ENCODE assay signal across 8 cellular contexts in genomic region chr5:123423278-123424149, GRCh38. TPM values are rescaled to one million over a fixed set of nuclear protein-coding genes. Genes with fewer than 3 reads are reported as not detected.
DNase-seq lines count a peak whose midpoint lies in the region; ATAC-seq lines count a peak whose summit lies in the region.

Gene CEP120 (minus strand): TSS chr5:123423403. CDS start chr5:123422998, 405 bp downstream.

- no peak within 1 kb of the TSS for H3K4me3 Mint-ChIP-seq in effector memory CD8-positive, alpha-beta T cell

- POLR2A ChIA-PET in activated CD8-positive, alpha-beta memory T cell treated with anti-CD3 and anti-CD28 coated beads for 36 hours (lab: Charles Lee) = interaction anchor here (0.5 to 3.5 kb wide), 9 partner anchors 15 to 126 kb away, joined by 3 to 49 read pairs (median 4); partner anchors contain the start of gene CSNK1G3

- peak; percentile 99 for ATAC-seq in GM19468 (IDR thresholded peaks at IDR 0.05; ENCODE audit: extremely low read depth, unreplicated experiment)
- ATAC-seq in effector memory CD8-positive, alpha-beta T cell (replicated peaks) = peak; percentile 92

- H3K36me3 Mint-ChIP-seq in effector memory CD8-positive, alpha-beta T cell (ENCODE audit: insufficient read depth) = peaks cover 1% of the 10 kb centered on the region

- peaks cover 18 to 19% of the 10 kb centered on the region in 2 donors for H3K4me1 Mint-ChIP-seq in effector memory CD8-positive, alpha-beta T cell (ENCODE audit: low read depth in 2 of 2)

- CTCF ChIA-PET in activated CD8-positive, alpha-beta memory T cell treated with anti-CD3 and anti-CD28 coated beads for 36 hours (lab: Charles Lee) = interaction anchor here (0.9 to 3.5 kb wide), 9 partner anchors 12 to 187 kb away, joined by 3 to 26 read pairs (median 5); partner anchors contain the start of gene CSNK1G3

- peak; percentile 98 for DNase-seq in COR-L47 (lab: John Stamatoyannopoulos, UW)
- peak; percentile 98 for DNase-seq in HS-5 (ENCODE audit: low read depth)
- peak; percentile 98 to 99 for DNase-seq in NOMO-1 (lab: John Stamatoyannopoulos, UW; ENCODE audit: unreplicated experiment in 2 of 2)
- DNase-seq in effector memory CD8-positive, alpha-beta T cell = peak; percentile 96 to 98 (median 97)
- peak; percentile 99 for DNase-seq in medulla oblongata (ENCODE audit: extremely low spot score)
- peak; percentile 95 for DNase-seq in stimulated activated CD8-positive, alpha-beta memory T cell treated with anti-CD3 and anti-CD28 coated beads, Interleukin-12 subunit alpha, Interleukin-12 subunit beta, amount 100 ng/mL, for 1 hour (ENCODE audit: low read depth)

- no peak within 1 kb of the TSS for H3K27ac Mint-ChIP-seq in effector memory CD8-positive, alpha-beta T cell

- H3K9me3 Mint-ChIP-seq in effector memory CD8-positive, alpha-beta T cell = no peaks in the 10 kb centered on the region

- H3K27me3 Mint-ChIP-seq in effector memory CD8-positive, alpha-beta T cell = no peaks in the 10 kb centered on the region

RNA-seq across cellular contexts. Expression of gene CEP120, which starts in this region (rescaled TPM):
- 10 to 100 TPM; 17.9 to 21.2 TPM for total RNA-seq in activated CD8-positive, alpha-beta memory T cell treated with anti-CD3 and anti-CD28 coated beads for 36 hours

Comparison
In these comparisons a context has a peak if more than half of its experiments do, and no peak if none do; other contexts are left out.
1. Peak in every context shown above with its lines: DNase-seq and ATAC-seq.